Comparison of ENCODE assay signal across 14 cellular contexts in the genomic region with DNA sequence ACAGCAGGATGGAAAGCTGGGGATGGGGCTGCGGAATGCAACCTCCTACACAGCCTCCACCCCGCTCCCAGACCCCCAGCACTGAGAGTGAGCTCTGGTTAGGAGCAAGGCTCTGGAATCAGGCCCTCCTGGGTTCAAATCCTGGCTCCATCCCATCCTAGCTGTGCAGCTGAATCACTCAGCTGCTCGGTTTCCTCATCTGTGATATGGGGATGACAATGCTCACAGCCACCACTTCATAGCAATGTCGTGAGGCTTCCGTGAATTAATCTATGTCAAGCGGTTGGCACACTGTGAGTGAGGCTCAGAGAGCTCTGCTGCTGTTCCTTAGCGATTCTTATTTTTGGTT. TPM values are rescaled to one million over a fixed set of nuclear protein-coding genes. Genes with fewer than 3 reads are reported as not detected.
DNase-seq lines count a peak whose midpoint lies in the region; ATAC-seq and TF ChIP-seq lines count a peak whose summit lies in the region.
"Had no signal": no experiment of that assay in that cellular context is flagged by ENCODE, and none has a peak within 500 bp of the region (broad histone marks: within the 10 kb centered on the region; RNA-seq: fewer than 3 reads in every experiment).

No MANE protein-coding gene starts in this region.

- peaks cover 14% of the 10 kb centered on the region for H3K4me1 Mint-ChIP-seq in HFFc6 (ENCODE audit: low read depth)

- H3K79me1 ChIP-seq in mesenchymal stem cell (replicated peaks; ENCODE audit: low read length, poor library complexity, severe bottlenecking), result no peaks in the 10 kb centered on the region

- peak overlapping the region; percentile 80 for H3K9ac ChIP-seq in mesenchymal stem cell (ENCODE audit: low read length)

- no peaks in the 10 kb centered on the region for H3K36me3 Mint-ChIP-seq in HFFc6 (ENCODE audit: low read depth)

- no peak overlapping the region for H2AFZ ChIP-seq in mesenchymal stem cell (ENCODE audit: low read depth, low read length)

- H2BK5ac ChIP-seq in mesenchymal stem cell (ENCODE audit: low read depth, low read length, poor library complexity, severe bottlenecking), result no peak overlapping the region

- H3K23ac ChIP-seq in mesenchymal stem cell (ENCODE audit: low read length in 2 of 2), result no peak overlapping the region

- peak overlapping the region; percentile 53 for H3K4me3 Mint-ChIP-seq in HFFc6

- ATAC-seq in HG02938 (IDR thresholded peaks at IDR 0.05; ENCODE audit: unreplicated experiment), result no peak

- H3K27ac Mint-ChIP-seq in HFFc6, result no peak overlapping the region

- no peak overlapping the region for H3K4me2 ChIP-seq in mesenchymal stem cell (ENCODE audit: low read length, poor library complexity, severe bottlenecking)

- H2BK15ac ChIP-seq in mesenchymal stem cell (ENCODE audit: low read depth, poor library complexity, severe bottlenecking), result no peak overlapping the region

- no peak overlapping the region for H2BK12ac ChIP-seq in mesenchymal stem cell (ENCODE audit: low read length in 2 of 2)

- H3K27ac ChIP-seq in caudate nucleus (ENCODE audit: low read depth, low read length) (peak overlapping the region; percentile 62), mesenchymal stem cell (ENCODE audit: low read length, poor library complexity, severe bottlenecking) (no peak overlapping the region)

- H3K27me3 Mint-ChIP-seq in HFFc6 (ENCODE audit: insufficient read depth), result peaks cover 58% of the 10 kb centered on the region

- no peak overlapping the region for H3K4ac ChIP-seq in mesenchymal stem cell (ENCODE audit: low read depth in 1 of 2, low read length in 2 of 2)

- no peaks in the 10 kb centered on the region for H3K9me3 ChIP-seq in mesenchymal stem cell (ENCODE audit: control insufficient read depth, low read length)

- peaks cover 0 to 59% of the 10 kb centered on the region in 2 experiments for H3K27me3 ChIP-seq in mesenchymal stem cell (ENCODE audit: control insufficient read depth in 1 of 2, insufficient read depth in 1 of 2, low read length in 2 of 2)

- no peak overlapping the region for H4K91ac ChIP-seq in mesenchymal stem cell (ENCODE audit: low read length)

- H4K8ac ChIP-seq in mesenchymal stem cell (ENCODE audit: low read length), result no peak overlapping the region

- no peaks in the 10 kb centered on the region for H3K9me3 Mint-ChIP-seq in HFFc6

- 43% methylated on average over 7 of the region's 7 CpGs for WGBS in mesenchymal stem cell

- H2AK5ac ChIP-seq in mesenchymal stem cell (ENCODE audit: low read length, severe bottlenecking), result no peak overlapping the region

- H3K4me3 ChIP-seq in AG10803 (ENCODE audit: low read length) (peak overlapping the region; percentile 37), mesenchymal stem cell (ENCODE audit: insufficient read depth in 1 of 2, low read depth in 1 of 2, low read length in 2 of 2) (peak overlapping the region in 1 of 2 experiments; percentile 83)
- H3K4me3 ChIP-seq: lung had no signal

- no peak for DNase-seq in AG10803 (ENCODE audit: low read depth)
- DNase-seq in HFFc6, result no peak
- peak in 1 of 61 donors; percentile 23 for DNase-seq in caudate nucleus (lab: John Stamatoyannopoulos, UW)
- DNase-seq in mesenchymal stem cell, result no peak
- DNase-seq in SHP77 treated with DMSO at 0.1 percent for 48 hours (lab: John Stamatoyannopoulos, UW), result no peak
- DNase-seq in NCI-H1092 (lab: John Stamatoyannopoulos, UW), result no peak
- DNase-seq in amygdala (lab: John Stamatoyannopoulos, UW), result no peak
- DNase-seq: DND-41; GOT3; NCI-H1930; NK-92 treated with Interleukin-12 subunit alpha and Interleukin-12 subunit beta, amount 100 ng/mL, for 24 hours had no signal

- TF ChIP-seq CTCF in AG10803 (conservative IDR thresholded peaks at IDR 0.05; ENCODE audit: low read length) (no peak), HFFc6 (IDR thresholded peaks at IDR 0.05) (no peak)

- no peaks in the 10 kb centered on the region for H3K36me3 ChIP-seq in mesenchymal stem cell (ENCODE audit: control insufficient read depth in 1 of 2, insufficient read depth in 2 of 2, low read depth in 1 of 2, low read length in 2 of 2)

- no peak overlapping the region for H2BK120ac ChIP-seq in mesenchymal stem cell (ENCODE audit: low read depth, low read length)

- no peak overlapping the region for H3K18ac ChIP-seq in mesenchymal stem cell (ENCODE audit: low read depth in 1 of 2, low read length in 2 of 2)

- peaks cover 9% of the 10 kb centered on the region for H3K4me1 ChIP-seq in mesenchymal stem cell (ENCODE audit: control insufficient read depth, insufficient read depth, low read depth, low read length)

- H3K14ac ChIP-seq in mesenchymal stem cell (ENCODE audit: low read length in 2 of 2), result no peak overlapping the region

RNA-seq across cellular contexts. Expression of gene ACP7, which starts 0.5 kb away (rescaled TPM):
- not detected for total RNA-seq in HFFc6 (2021; fragmentation: NEBNext Ultra II Directional; extraction: Animal tissue kit (Norgen Biotek cat#: 25700))
- 0.01 TPM for polyA plus RNA-seq in mesenchymal stem cell (2013, experiment 1 of 2)
- not detected for polyA plus RNA-seq in mesenchymal stem cell (2013, experiment 2 of 2)
- total RNA-seq: glomerular endothelial cell, lung had no signal

RNA-seq across cellular contexts. Expression of gene PAK4, which starts 40.9 kb away (rescaled TPM):
- total RNA-seq in HFFc6 (2021; fragmentation: NEBNext Ultra II Directional; extraction: Animal tissue kit (Norgen Biotek cat#: 25700)), result 10 to 100 TPM; 35.4 to 40.4 (median 35.8) TPM
- 28.8 TPM for polyA plus RNA-seq in mesenchymal stem cell (2013, experiment 1 of 2)
- polyA plus RNA-seq in mesenchymal stem cell (2013, experiment 2 of 2), result 29.4 TPM

RNA-seq across cellular contexts. Expression of gene FBXO27, which starts 52.4 kb away (rescaled TPM):
- 1 to 10 TPM in 3 of 6 experiments, under 1 TPM in 3; 0.47 to 2.2 (median 0.90) TPM for total RNA-seq in HFFc6 (2021; fragmentation: NEBNext Ultra II Directional; extraction: Animal tissue kit (Norgen Biotek cat#: 25700))
- 3.2 TPM for polyA plus RNA-seq in mesenchymal stem cell (2013, experiment 1 of 2)
- 2.3 TPM for polyA plus RNA-seq in mesenchymal stem cell (2013, experiment 2 of 2)
